ENCODE assay signal across 20 cellular contexts in the genomic region with DNA sequence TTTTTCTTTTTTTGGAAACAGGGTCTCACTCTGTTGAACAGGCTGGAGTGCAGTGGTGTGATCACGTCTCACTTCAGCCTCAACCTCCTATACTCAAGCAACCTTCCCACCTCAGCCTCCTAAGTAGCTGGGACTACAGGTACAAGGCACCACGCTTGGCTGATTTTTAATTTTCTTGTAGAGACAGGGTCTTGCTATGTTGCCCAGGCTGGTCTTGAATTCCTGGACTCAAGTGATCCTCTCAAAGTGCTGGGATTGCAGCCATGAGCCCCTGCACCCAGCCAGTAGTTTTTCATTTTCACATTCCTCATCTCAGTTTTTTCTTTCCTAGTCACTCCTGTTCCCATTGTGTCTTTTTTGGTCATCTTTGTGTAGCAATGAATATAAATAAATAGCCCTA. TPM values are rescaled to one million over a fixed set of nuclear protein-coding genes. Genes with fewer than 3 reads are reported as not detected.
A peak's percentile ranks its signal among the peaks of the same experiment; 100 is the strongest.
DNase-seq lines count a peak whose midpoint lies in the region; ATAC-seq, FAIRE-seq and TF ChIP-seq lines count a peak whose summit lies in the region.
"Had no signal": no experiment of that assay in that cellular context is flagged by ENCODE, and none has a peak within 500 bp of the region (broad histone marks: within the 10 kb centered on the region; RNA-seq: fewer than 3 reads in every experiment).

No MANE protein-coding gene starts in this region.

- WGBS in HepG2 (ENCODE audit: low lambda C conversion rate): 98% methylated on average over 2 of the region's 2 CpGs
- 100% methylated on average over 2 of the region's 2 CpGs for WGBS in right lobe of liver (ENCODE audit: insufficient coverage, low coverage, low lambda C conversion rate, missing lambda C conversion rate)
- 96% methylated on average over 2 of the region's 2 CpGs for WGBS in suprapubic skin

- DNase-seq in HepG2 (ENCODE audit: low spot score) (no peak), right lobe of liver (no peak), WTC11 (ENCODE audit: low spot score) (no peak), coronary artery (ENCODE audit: low spot score) (no peak), suprapubic skin (ENCODE audit: low spot score in 2 of 2) (no peak), SHP77 treated with DMSO at 0.1 percent for 48 hours (lab: John Stamatoyannopoulos, UW) (no peak)
- no peak for DNase-seq in effector memory CD8-positive, alpha-beta T cell
- DNase-seq in stimulated activated naive B cell treated with anti-CD40 and anti-IgM and Interleukin-4, amounts not matched to agents 10 μg/mL and 1 μg/mL and 100 μg/mL, for 72 hours: no peak
- DNase-seq: CD4-positive, CD25-positive, alpha-beta regulatory T cell; CD8-positive, alpha-beta memory T cell; COR-L47; DMS 273 treated with DMSO at 0.1 percent for 48 hours; DMS53; DND-41; EL; GOT3; H7 had no signal

- TF ChIP-seq POLR2A in HepG2 (IDR thresholded peaks at IDR 0.05; ENCODE audit: insufficient read depth in 1 of 2, low read depth in 2 of 2, low read length in 2 of 2): no peak
- TF ChIP-seq POLR2A in right lobe of liver (IDR thresholded peaks at IDR 0.05): no peak
- TF ChIP-seq POLR2A in suprapubic skin (IDR thresholded peaks at IDR 0.05): no peak

- no peak overlapping the region for H3K4me2 ChIP-seq in HepG2 (ENCODE audit: low read depth, low read length)
- H3K4me2 ChIP-seq: BLaER1 treated with 17β-estradiol and CSF1 and Interleukin-3, amounts not matched to agents 10 nM and 100 nM had no signal

- peaks cover 4% of the 10 kb centered on the region; the same call in 1 of the 2 replicates for H3K9me3 Mint-ChIP-seq in WTC11
- no peaks in the 10 kb centered on the region for H3K9me3 Mint-ChIP-seq in effector memory CD8-positive, alpha-beta T cell
- peaks cover 3 to 9% of the 10 kb centered on the region in 2 donors for H3K9me3 Mint-ChIP-seq in stimulated activated naive B cell treated with anti-CD40 and anti-IgM and Interleukin-4, amounts not matched to agents 10 μg/mL and 1 μg/mL and 100 μg/mL, for 72 hours
- H3K9me3 Mint-ChIP-seq: CD8-positive, alpha-beta memory T cell had no signal

- H3K27me3 Mint-ChIP-seq in WTC11 (ENCODE audit: low read depth): no peaks in the 10 kb centered on the region
- H3K27me3 Mint-ChIP-seq in effector memory CD8-positive, alpha-beta T cell: no peaks in the 10 kb centered on the region
- no peaks in the 10 kb centered on the region for H3K27me3 Mint-ChIP-seq in stimulated activated naive B cell treated with anti-CD40 and anti-IgM and Interleukin-4, amounts not matched to agents 10 μg/mL and 1 μg/mL and 100 μg/mL, for 72 hours
- H3K27me3 Mint-ChIP-seq: B cell; CD4-positive, CD25-positive, alpha-beta regulatory T cell; CD8-positive, alpha-beta memory T cell had no signal

- H3K4me1 Mint-ChIP-seq in WTC11: peaks cover 5% of the 10 kb centered on the region; the same call in 1 of the 2 replicates
- H3K4me1 Mint-ChIP-seq in effector memory CD8-positive, alpha-beta T cell (ENCODE audit: low read depth in 2 of 2): peaks cover 21 to 35% of the 10 kb centered on the region in 2 donors
- peaks cover 18 to 32% of the 10 kb centered on the region in 2 donors for H3K4me1 Mint-ChIP-seq in stimulated activated naive B cell treated with anti-CD40 and anti-IgM and Interleukin-4, amounts not matched to agents 10 μg/mL and 1 μg/mL and 100 μg/mL, for 72 hours

- ATAC-seq in HepG2: no peak
- ATAC-seq in right lobe of liver: no peak
- no peak for ATAC-seq in WTC11
- ATAC-seq in effector memory CD8-positive, alpha-beta T cell (replicated peaks): no peak
- ATAC-seq in stimulated activated naive B cell treated with anti-CD40 and anti-IgM and Interleukin-4, amounts not matched to agents 10 μg/mL and 1 μg/mL and 100 μg/mL, for 72 hours (replicated peaks): no peak
- ATAC-seq: GM12878 had no signal

- no peak for TF ChIP-seq RAD21 in HepG2 (CRISPR knock-in tag; IDR thresholded peaks at IDR 0.05)

- no peak for FAIRE-seq in HepG2 (lab: Jason Lieb, UNC)
- FAIRE-seq: GM12878 had no signal

- TF ChIP-seq CTCF in HepG2 (CRISPR knock-in tag; IDR thresholded peaks at IDR 0.05) (no peak), right lobe of liver (IDR thresholded peaks at IDR 0.05) (no peak), WTC11 (IDR thresholded peaks at IDR 0.05) (no peak), coronary artery (IDR thresholded peaks at IDR 0.05) (no peak), suprapubic skin (IDR thresholded peaks at IDR 0.05) (no peak)

- CTCF ChIA-PET in HepG2 (lab: Yijun Ruan, JAX; ENCODE audit: low intra/inter-chr PET ratio, low total read pairs): no interaction called here
- CTCF ChIA-PET in WTC11 (lab: Charles Lee): no interaction called here

- in situ Hi-C loops in HepG2 (cut with HindIII; ENCODE audit: extremely low pct_ligation_motif_present, low pct_unique_long_range_greater_than_20kb): no loop called here

- H3K36me3 ChIP-seq in HepG2 (replicated peaks in 1 of 2; ENCODE audit: control insufficient read depth in 1 of 2, insufficient read depth in 2 of 2, low read length in 2 of 2) (no peaks in the 10 kb centered on the region; a peak in 1 of 5 replicates), right lobe of liver (no peaks in the 10 kb centered on the region), suprapubic skin (no peaks in the 10 kb centered on the region)

- H3K27me3 ChIP-seq in HepG2 (ENCODE audit: control insufficient read depth in 1 of 2, insufficient read depth in 2 of 2, low read length in 2 of 2) (no peaks in the 10 kb centered on the region), right lobe of liver (no peaks in the 10 kb centered on the region), suprapubic skin (no peaks in the 10 kb centered on the region)
- H3K27me3 ChIP-seq: BLaER1 treated with 17β-estradiol and CSF1 and Interleukin-3, amounts not matched to agents 10 nM and 100 nM had no signal

- peaks cover 4% of the 10 kb centered on the region for H3K36me3 Mint-ChIP-seq in WTC11
- H3K36me3 Mint-ChIP-seq in effector memory CD8-positive, alpha-beta T cell (ENCODE audit: insufficient read depth): peaks cover 10% of the 10 kb centered on the region
- H3K36me3 Mint-ChIP-seq in stimulated activated naive B cell treated with anti-CD40 and anti-IgM and Interleukin-4, amounts not matched to agents 10 μg/mL and 1 μg/mL and 100 μg/mL, for 72 hours: peaks cover 21 to 25% of the 10 kb centered on the region in 2 donors

- H4K20me1 ChIP-seq in HepG2 (ENCODE audit: insufficient read depth, low read length): peaks cover 16% of the 10 kb centered on the region; the same call in 1 of the 2 replicates

- H3K9ac ChIP-seq in HepG2 (ENCODE audit: insufficient read depth, low read depth, low read length): no peak overlapping the region
- H3K9ac ChIP-seq: BLaER1 treated with 17β-estradiol and CSF1 and Interleukin-3, amounts not matched to agents 10 nM and 100 nM had no signal

- no peak for TF ChIP-seq EP300 in HepG2 (IDR thresholded peaks at IDR 0.05; ENCODE audit: low read depth in 2 of 2, low read length in 2 of 2)
- no peak for TF ChIP-seq EP300 in HepG2 (CRISPR knock-in tag; IDR thresholded peaks at IDR 0.05; ENCODE audit: borderline replicate concordance)
- TF ChIP-seq EP300 in suprapubic skin (IDR thresholded peaks at IDR 0.05): no peak

- H3K4me3 Mint-ChIP-seq in WTC11: no peak overlapping the region
- no peak overlapping the region for H3K4me3 Mint-ChIP-seq in effector memory CD8-positive, alpha-beta T cell
- H3K4me3 Mint-ChIP-seq in stimulated activated naive B cell treated with anti-CD40 and anti-IgM and Interleukin-4, amounts not matched to agents 10 μg/mL and 1 μg/mL and 100 μg/mL, for 72 hours: no peak overlapping the region
- H3K4me3 Mint-ChIP-seq: B cell; CD8-positive, alpha-beta memory T cell had no signal

- no peak overlapping the region for H3K4me3 ChIP-seq in HepG2 (replicated peaks in 1 of 3; ENCODE audit: insufficient read depth in 1 of 3, low read depth in 2 of 3, low read length in 3 of 3)
- no peak overlapping the region for H3K4me3 ChIP-seq in right lobe of liver
- no peak overlapping the region for H3K4me3 ChIP-seq in coronary artery
- no peak overlapping the region for H3K4me3 ChIP-seq in suprapubic skin
- H3K4me3 ChIP-seq: BLaER1 treated with 17β-estradiol and CSF1 and Interleukin-3, amounts not matched to agents 10 nM and 100 nM; GM12878 had no signal

- no TSS peak for BruUV-seq in HepG2 (replicated peaks; lab: Mats Ljungman, UMichigan)

- peak overlapping the region; percentile 47; the same call in 1 of the 2 replicates for H3K27ac Mint-ChIP-seq in WTC11
- peak overlapping the region; percentile 62 to 63 for H3K27ac Mint-ChIP-seq in effector memory CD8-positive, alpha-beta T cell
- peak overlapping the region; percentile 80 for H3K27ac Mint-ChIP-seq in stimulated activated naive B cell treated with anti-CD40 and anti-IgM and Interleukin-4, amounts not matched to agents 10 μg/mL and 1 μg/mL and 100 μg/mL, for 72 hours
- H3K27ac Mint-ChIP-seq: B cell had no signal

- intact Hi-C loops in HepG2 (cut with micrococcal nuclease; ENCODE audit: unreplicated experiment) (no loop called here), right lobe of liver (cut with DNase I) (no loop called here)

- peaks cover 58% of the 10 kb centered on the region for H3K79me2 ChIP-seq in HepG2 (ENCODE audit: insufficient read depth, low read length)

- H3K27ac ChIP-seq in HepG2 (ENCODE audit: extremely low read length, insufficient read depth, low read length) (no peak overlapping the region), right lobe of liver (no peak overlapping the region), coronary artery (no peak overlapping the region), suprapubic skin (no peak overlapping the region)
- H3K27ac ChIP-seq: BLaER1 treated with 17β-estradiol and CSF1 and Interleukin-3, amounts not matched to agents 10 nM and 100 nM had no signal

- no peak overlapping the region for H2AFZ ChIP-seq in HepG2 (ENCODE audit: low read length)

- POLR2A ChIA-PET in HepG2 (lab: Yijun Ruan, JAX) (interaction anchor here (0.7 to 2.2 kb wide), 2 partner anchors 11 to 20 kb away, joined by 4 to 11 read pairs; partner anchors contain the start of gene USO1), WTC11 (lab: Charles Lee) (no interaction called here)

- H3K4me1 ChIP-seq in HepG2 (ENCODE audit: insufficient read depth, low read length): peaks cover 24% of the 10 kb centered on the region
- H3K4me1 ChIP-seq in right lobe of liver: peaks cover 0 to 9% (median 0%) of the 10 kb centered on the region in 4 donors
- H3K4me1 ChIP-seq in suprapubic skin: peaks cover 8% of the 10 kb centered on the region

- no peaks in the 10 kb centered on the region for H3K9me3 ChIP-seq in HepG2 (ENCODE audit: low read length)
- H3K9me3 ChIP-seq in right lobe of liver: no peaks in the 10 kb centered on the region
- H3K9me3 ChIP-seq in suprapubic skin: no peaks in the 10 kb centered on the region

RNA-seq across cellular contexts. Expression of gene USO1, which starts 11.1 kb away (rescaled TPM):
- total RNA-seq in HepG2 (2016; rRNA removed; fragmentation: Illumina TruSeq; extraction: Trizol): 87.7 and 111 TPM in 2 replicates
- 8.7 and 10.1 TPM in 2 replicates for total RNA-seq in HepG2 (2016; cell fraction: cytosol; rRNA removed; fragmentation: Illumina TruSeq; extraction: Trizol; ENCODE audit: low read depth)
- total RNA-seq in HepG2 (2016; cell fraction: insoluble cytoplasmic fraction; rRNA removed; fragmentation: Illumina TruSeq; extraction: Trizol): 86.1 and 107 TPM in 2 replicates
- 34.3 and 42.9 TPM in 2 replicates for total RNA-seq in HepG2 (2016; cell fraction: membrane; rRNA removed; fragmentation: Illumina TruSeq; extraction: Trizol)
- 67.4 and 83.9 TPM in 2 replicates for total RNA-seq in HepG2 (2016; cell fraction: nucleus; rRNA removed; fragmentation: Illumina TruSeq; extraction: Trizol)
- polyA plus RNA-seq in HepG2 (2011; rRNA removed): 40.8 and 52.2 TPM in 2 replicates
- 21.5 and 31.4 TPM in 2 replicates for polyA plus RNA-seq in HepG2 (2011; cell fraction: cytosol; rRNA removed)
- 16.6 and 18.0 TPM in 2 replicates for polyA plus RNA-seq in HepG2 (2011; cell fraction: nucleus; rRNA removed)
- polyA plus RNA-seq in HepG2 (2012): 42.8 and 53.1 TPM in 2 replicates
- polyA plus RNA-seq in HepG2 (2016; cell fraction: cytosol; fragmentation: Illumina TruSeq; extraction: Trizol; ENCODE audit: low read depth): 3.9 and 4.3 TPM in 2 replicates
- polyA plus RNA-seq in HepG2 (2016; cell fraction: insoluble cytoplasmic fraction; fragmentation: Illumina TruSeq; extraction: Trizol; ENCODE audit: low read depth): 72.4 and 76.4 TPM in 2 replicates
- 16.6 and 19.6 TPM in 2 replicates for polyA plus RNA-seq in HepG2 (2016; cell fraction: membrane; fragmentation: Illumina TruSeq; extraction: Trizol; ENCODE audit: low read depth)
- 78.1 and 78.9 TPM in 2 replicates for polyA plus RNA-seq in HepG2 (2016; cell fraction: nucleus; fragmentation: Illumina TruSeq; extraction: Trizol; ENCODE audit: insufficient read depth, low read depth)
- 14.8 and 29.1 TPM in 2 replicates for polyA minus RNA-seq in HepG2 (2011; rRNA and poly(A)+ RNA removed; ENCODE audit: low replicate concordance)
- polyA minus RNA-seq in HepG2 (2011; cell fraction: cytosol; rRNA and poly(A)+ RNA removed): 40.9 and 44.0 TPM in 2 replicates
- 50.7 and 56.3 TPM in 2 replicates for polyA minus RNA-seq in HepG2 (2011; cell fraction: nucleus; rRNA and poly(A)+ RNA removed)
- total RNA-seq in right lobe of liver: 10 to 100 TPM; 43.7 to 64.0 (median 49.4) TPM
- total RNA-seq in WTC11 (2021): 134 to 162 TPM (median 141 TPM) in 3 replicates
- total RNA-seq in suprapubic skin: 10 to 100 TPM; 46.8 to 61.1 (median 55.2) TPM

Comparison
In these comparisons a context has a peak if more than half of its experiments do, and no peak if none do; other contexts are left out.
1. Of the 50 proteins assayed by ChIP-seq in both HepG2 and WTC11: peak only in HepG2: none; only in WTC11: none; in both: ZNF121; in neither: 49.